ENCODE assay signal across 8 cellular contexts in the genomic region with DNA sequence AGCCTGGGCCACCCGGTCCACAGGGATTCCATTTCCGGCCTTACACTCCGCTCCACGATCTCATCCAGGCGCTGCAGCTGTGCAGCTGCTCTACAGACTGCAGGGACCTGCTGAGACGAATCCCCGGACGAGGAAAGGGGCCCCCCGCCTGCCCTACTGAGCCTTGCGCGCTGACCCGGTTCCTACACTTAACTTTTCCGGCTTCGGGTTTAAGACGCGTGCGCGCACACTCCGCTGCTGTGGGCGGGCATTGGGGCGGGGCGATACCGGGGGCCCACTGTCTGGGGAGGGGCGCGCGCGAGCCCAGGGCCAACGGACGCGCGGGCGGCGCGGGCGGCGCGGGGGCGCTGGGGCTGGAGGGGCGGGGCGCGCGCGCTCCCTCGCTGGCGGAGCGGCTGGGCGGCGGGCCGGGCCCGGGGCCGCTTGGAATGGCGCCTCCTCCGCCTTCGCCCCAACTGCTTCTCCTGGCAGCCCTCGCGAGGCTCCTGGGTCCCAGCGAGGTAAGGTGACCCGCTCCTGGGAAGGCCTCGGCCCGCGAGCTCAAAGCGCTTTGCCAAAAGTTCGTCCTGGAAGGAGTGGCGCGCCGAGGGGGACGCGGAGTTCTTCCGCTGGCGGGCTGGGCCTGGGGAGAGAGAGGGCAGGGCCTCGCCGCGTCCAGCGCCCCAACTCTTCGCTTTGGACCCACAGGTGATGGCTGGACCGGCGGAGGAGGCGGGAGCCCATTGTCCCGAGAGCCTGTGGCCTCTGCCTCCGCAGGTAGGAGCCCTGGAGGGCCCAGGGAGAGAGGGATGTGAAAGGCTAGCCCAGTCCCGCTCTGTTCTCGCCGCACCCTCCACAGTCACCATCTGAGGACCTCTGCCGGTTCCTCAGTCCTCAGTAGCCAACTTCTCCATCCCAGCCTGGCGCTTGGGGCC. TPM values are rescaled to one million over a fixed set of nuclear protein-coding genes. Genes with fewer than 3 reads are reported as not detected.
A peak's percentile ranks its signal among the peaks of the same experiment; 100 is the strongest.
DNase-seq lines count a peak whose midpoint lies in the region; ATAC-seq and TF ChIP-seq lines count a peak whose summit lies in the region.

A gene with protein sequence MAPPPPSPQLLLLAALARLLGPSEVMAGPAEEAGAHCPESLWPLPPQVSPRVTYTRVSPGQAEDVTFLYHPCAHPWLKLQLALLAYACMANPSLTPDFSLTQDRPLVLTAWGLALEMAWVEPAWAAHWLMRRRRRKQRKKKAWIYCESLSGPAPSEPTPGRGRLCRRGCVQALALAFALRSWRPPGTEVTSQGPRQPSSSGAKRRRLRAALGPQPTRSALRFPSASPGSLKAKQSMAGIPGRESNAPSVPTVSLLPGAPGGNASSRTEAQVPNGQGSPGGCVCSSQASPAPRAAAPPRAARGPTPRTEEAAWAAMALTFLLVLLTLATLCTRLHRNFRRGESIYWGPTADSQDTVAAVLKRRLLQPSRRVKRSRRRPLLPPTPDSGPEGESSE (plus strand): TSS at position 371 of the 914 bp plus-strand sequence. CDS start 58 bp downstream, at position 429.

- H3K79me2 ChIP-seq in OCI-LY1 (ENCODE audit: insufficient read depth, low read length) = no peaks in the 10 kb centered on the region

- H3F3A ChIP-seq in OCI-LY1 (ENCODE audit: insufficient read depth, low read length) = no peaks in the 10 kb centered on the region

- H3K4me2 ChIP-seq in OCI-LY1 (ENCODE audit: low read length) = peak within 1 kb of the TSS; percentile 98

- H3K4me3 ChIP-seq in AG10803 (ENCODE audit: low read length) (peak within 1 kb of the TSS; percentile 77), OCI-LY1 (ENCODE audit: low read depth, low read length, poor library complexity, severe bottlenecking) (peak within 1 kb of the TSS; percentile 84)

- no peaks in the 10 kb centered on the region for H3K9me3 ChIP-seq in OCI-LY1 (ENCODE audit: low read length)

- no peak within 1 kb of the TSS for H2AFZ ChIP-seq in OCI-LY1 (ENCODE audit: low read length)

- H3K27ac ChIP-seq in OCI-LY1 (ENCODE audit: low read depth, low read length, poor library complexity, severe bottlenecking) = peak within 1 kb of the TSS; percentile 56

- H3K27me3 ChIP-seq in OCI-LY1 (ENCODE audit: insufficient read depth, low read length) = no peaks in the 10 kb centered on the region

- peaks cover 37% of the 10 kb centered on the region for H3K4me1 ChIP-seq in OCI-LY1 (ENCODE audit: insufficient read depth, low read length, severe bottlenecking)

- peak; percentile 72 for DNase-seq in AG10803 (ENCODE audit: low read depth)
- peak; percentile 68 for DNase-seq in activated CD8-positive, alpha-beta memory T cell treated with anti-CD3 and anti-CD28 coated beads, Interleukin-2, amount 50 U/mL, for 24 hours (ENCODE audit: extremely low read depth)
- DNase-seq in midbrain (lab: John Stamatoyannopoulos, UW) = peak; percentile 84
- peak; percentile 84 to 85 for DNase-seq in stimulated activated CD8-positive, alpha-beta memory T cell treated with anti-CD3 and anti-CD28 coated beads, Interleukin-4, amount 100 ng/mL, for 4 hours (ENCODE audit: low read depth in 2 of 2, low spot score in 1 of 2)

- in situ Hi-C loops in endometrial microvascular endothelial cells (cut with HindIII; ENCODE audit: inconsistent ontology term, low pct_unique_long_range_greater_than_20kb, low sequenced_read_pairs) = no loop called here

- H3K36me3 ChIP-seq in OCI-LY1 (ENCODE audit: insufficient read depth, low read length) = peaks cover 5% of the 10 kb centered on the region; the same call in 1 of the 2 replicates

- no peaks in the 10 kb centered on the region for H3K9me2 ChIP-seq in OCI-LY1 (ENCODE audit: low read depth, low read length)

- TF ChIP-seq CTCF in AG10803 (conservative IDR thresholded peaks at IDR 0.05; ENCODE audit: low read length) (no peak; the same call in 1 of the 2 replicates), OCI-LY1 (IDR thresholded peaks at IDR 0.05; ENCODE audit: low read length) (no peak)

- no peaks in the 10 kb centered on the region for H4K20me1 ChIP-seq in OCI-LY1 (ENCODE audit: insufficient read depth, low read length)

- ATAC-seq in GM19043 (IDR thresholded peaks at IDR 0.05; ENCODE audit: low read depth, unreplicated experiment) (peak; percentile 51), HG03521 (IDR thresholded peaks at IDR 0.05; ENCODE audit: unreplicated experiment) (peak; percentile 40)

- H3K9ac ChIP-seq in OCI-LY1 (ENCODE audit: low read length) = peak within 1 kb of the TSS; percentile 88

RNA-seq across cellular contexts. Expression of the gene that starts here (rescaled TPM):
- 23.3 TPM for total RNA-seq in endometrial microvascular endothelial cells (ENCODE audit: inconsistent ontology term)

Comparison
In these comparisons a context has a peak if more than half of its experiments do, and no peak if none do; other contexts are left out.
1. Peak in every context shown above with its lines: DNase-seq, ATAC-seq, H3K4me3 ChIP-seq and H3K27ac ChIP-seq.